ENCODE assay signal across 21 cellular contexts in the genomic region with DNA sequence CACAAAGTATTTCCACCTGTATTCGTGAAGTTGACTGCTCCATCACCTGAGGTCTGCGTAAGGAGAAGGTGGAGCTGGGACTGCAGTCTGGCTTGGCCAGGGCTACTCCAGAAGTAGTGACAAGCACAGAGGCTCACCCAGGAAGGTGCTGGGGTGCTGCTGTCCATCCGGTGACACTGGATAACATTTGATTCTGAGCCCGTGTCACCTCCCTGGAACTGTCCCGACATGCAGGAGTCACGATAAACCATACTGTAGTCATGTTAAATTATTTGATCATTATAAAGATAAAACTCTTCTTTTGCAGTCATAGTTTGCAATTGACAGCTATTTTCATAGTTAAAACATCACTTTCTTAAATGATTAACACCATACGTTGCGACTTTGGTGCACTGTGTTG. TPM values are rescaled to one million over a fixed set of nuclear protein-coding genes. Genes with fewer than 3 reads are reported as not detected.
DNase-seq lines count a peak whose midpoint lies in the region; ATAC-seq and TF ChIP-seq lines count a peak whose summit lies in the region.
"Had no signal": no experiment of that assay in that cellular context is flagged by ENCODE, and none has a peak within 500 bp of the region (broad histone marks: within the 10 kb centered on the region; RNA-seq: fewer than 3 reads in every experiment).

No MANE protein-coding gene starts in this region.

- ATAC-seq in stimulated activated memory B cell treated with anti-CD40 and anti-IgM and Interleukin-4, amounts not matched to agents 10 μg/mL and 1 μg/mL and 100 μg/mL, for 72 hours, result no peak
- no peak for ATAC-seq in foreskin keratinocyte
- ATAC-seq: A549; CD8-positive, alpha-beta T cell had no signal

- no peaks in the 10 kb centered on the region for H3K27me3 Mint-ChIP-seq in CD14-positive monocyte (ENCODE audit: low read depth in 3 of 3)
- no peaks in the 10 kb centered on the region for H3K27me3 Mint-ChIP-seq in dendritic cell treated with granulocyte-macrophage colony-stimulating factor and Interleukin-4, amounts not matched to agents 40 ng/mL and 50 ng/mL, for 4 days
- peaks cover 18% of the 10 kb centered on the region for H3K27me3 Mint-ChIP-seq in stimulated activated memory B cell treated with anti-CD40 and anti-IgM and Interleukin-4, amounts not matched to agents 10 μg/mL and 1 μg/mL and 100 μg/mL, for 72 hours

- H3K4me1 ChIP-seq in foreskin keratinocyte, result no peaks in the 10 kb centered on the region
- H3K4me1 ChIP-seq: HAP-1 had no signal

- DNase-seq in CD14-positive monocyte (ENCODE audit: low spot score) (no peak), GM03348 (ENCODE audit: low spot score) (no peak), HuH-7 (ENCODE audit: low spot score) (no peak), foreskin keratinocyte (no peak)
- DNase-seq: 8988T; ACHN; AML-193; BE2C; CD4-positive, CD25-positive, alpha-beta regulatory T cell; CD8-positive, alpha-beta T cell; DMS 273 treated with DMSO at 0.1 percent for 48 hours; DMS79; EL; GDM1; GOT3; HFFc6 had no signal

- intact Hi-C loops in CD14-positive monocyte (cut with micrococcal nuclease), result loop anchor here in 1 of 2 donors (10.0 kb wide), 1 partner anchor 123 kb away; no protein-coding TSS in a partner anchor
- intact Hi-C loops in dendritic cell treated with granulocyte-macrophage colony-stimulating factor and Interleukin-4, amounts not matched to agents 40 ng/mL and 50 ng/mL, for 4 days (cut with micrococcal nuclease), result no loop called here

- H3K9me3 Mint-ChIP-seq in CD14-positive monocyte, result peaks cover 0 to 2% (median 0%) of the 10 kb centered on the region in 7 donors
- no peaks in the 10 kb centered on the region for H3K9me3 Mint-ChIP-seq in dendritic cell treated with granulocyte-macrophage colony-stimulating factor and Interleukin-4, amounts not matched to agents 40 ng/mL and 50 ng/mL, for 4 days
- H3K9me3 Mint-ChIP-seq in stimulated activated memory B cell treated with anti-CD40 and anti-IgM and Interleukin-4, amounts not matched to agents 10 μg/mL and 1 μg/mL and 100 μg/mL, for 72 hours, result no peaks in the 10 kb centered on the region
- H3K9me3 Mint-ChIP-seq: CD4-positive, CD25-positive, alpha-beta regulatory T cell; CD8-positive, alpha-beta T cell; HFFc6 had no signal

- peaks cover 59% of the 10 kb centered on the region for H3K4me1 Mint-ChIP-seq in CD14-positive monocyte
- H3K4me1 Mint-ChIP-seq in dendritic cell treated with granulocyte-macrophage colony-stimulating factor and Interleukin-4, amounts not matched to agents 40 ng/mL and 50 ng/mL, for 4 days (ENCODE audit: low read depth), result peaks cover 59% of the 10 kb centered on the region
- peaks cover 29% of the 10 kb centered on the region for H3K4me1 Mint-ChIP-seq in stimulated activated memory B cell treated with anti-CD40 and anti-IgM and Interleukin-4, amounts not matched to agents 10 μg/mL and 1 μg/mL and 100 μg/mL, for 72 hours

- TF ChIP-seq CTCF in CD14-positive monocyte (IDR thresholded peaks at IDR 0.05) (no peak), foreskin keratinocyte (conservative IDR thresholded peaks at IDR 0.05) (no peak)

- no peak overlapping the region for H3K4me3 Mint-ChIP-seq in CD14-positive monocyte
- H3K4me3 Mint-ChIP-seq in dendritic cell treated with granulocyte-macrophage colony-stimulating factor and Interleukin-4, amounts not matched to agents 40 ng/mL and 50 ng/mL, for 4 days, result no peak overlapping the region
- H3K4me3 Mint-ChIP-seq in stimulated activated memory B cell treated with anti-CD40 and anti-IgM and Interleukin-4, amounts not matched to agents 10 μg/mL and 1 μg/mL and 100 μg/mL, for 72 hours, result no peak overlapping the region
- H3K4me3 Mint-ChIP-seq: CD4-positive, CD25-positive, alpha-beta regulatory T cell; CD8-positive, alpha-beta T cell; HFFc6 had no signal

- no peaks in the 10 kb centered on the region for H3K36me3 Mint-ChIP-seq in CD14-positive monocyte
- no peaks in the 10 kb centered on the region for H3K36me3 Mint-ChIP-seq in dendritic cell treated with granulocyte-macrophage colony-stimulating factor and Interleukin-4, amounts not matched to agents 40 ng/mL and 50 ng/mL, for 4 days (ENCODE audit: low read depth)
- peaks cover 4% of the 10 kb centered on the region for H3K36me3 Mint-ChIP-seq in stimulated activated memory B cell treated with anti-CD40 and anti-IgM and Interleukin-4, amounts not matched to agents 10 μg/mL and 1 μg/mL and 100 μg/mL, for 72 hours
- H3K36me3 Mint-ChIP-seq: CD4-positive, CD25-positive, alpha-beta regulatory T cell; CD8-positive, alpha-beta T cell had no signal

- H3K27ac Mint-ChIP-seq in CD14-positive monocyte, result peak overlapping the region; percentile 98 to 100 (median 100)
- H3K27ac Mint-ChIP-seq in dendritic cell treated with granulocyte-macrophage colony-stimulating factor and Interleukin-4, amounts not matched to agents 40 ng/mL and 50 ng/mL, for 4 days, result peak overlapping the region; percentile 99
- peak overlapping the region; percentile 92 for H3K27ac Mint-ChIP-seq in stimulated activated memory B cell treated with anti-CD40 and anti-IgM and Interleukin-4, amounts not matched to agents 10 μg/mL and 1 μg/mL and 100 μg/mL, for 72 hours
- H3K27ac Mint-ChIP-seq: CD4-positive, CD25-positive, alpha-beta regulatory T cell; CD8-positive, alpha-beta T cell; HFFc6 had no signal

- no peak overlapping the region for H3K27ac ChIP-seq in foreskin keratinocyte
- H3K27ac ChIP-seq: A549 had no signal

- peaks cover 11% of the 10 kb centered on the region for H3K27me3 ChIP-seq in foreskin keratinocyte
- H3K27me3 ChIP-seq: BE2C; BLaER1 treated with 17β-estradiol and CSF1 and Interleukin-3, amounts not matched to agents 10 nM and 100 nM had no signal

RNA-seq across cellular contexts. Expression of a gene that starts 28.7 kb away (rescaled TPM):
- polyA plus RNA-seq in CD14-positive monocyte (not detected), foreskin keratinocyte (not detected in 2 replicates)
- total RNA-seq in foreskin keratinocyte, result not detected in 2 replicates
- total RNA-seq: CD4-positive, CD25-positive, alpha-beta regulatory T cell; CD8-positive, alpha-beta T cell; HFFc6 had no signal
- polyA plus RNA-seq: A549; CD4-positive, CD25-positive, alpha-beta regulatory T cell had no signal

RNA-seq across cellular contexts. Expression of a gene that starts 50.6 kb away (rescaled TPM):
- polyA plus RNA-seq in CD14-positive monocyte (10 to 100 TPM; 29.2 to 30.9 TPM), foreskin keratinocyte (18.4 and 22.3 TPM in 2 replicates)
- 27.1 and 31.6 TPM in 2 replicates for total RNA-seq in foreskin keratinocyte
